Comparison of ENCODE assay signal across 13 cellular contexts in the genomic region with DNA sequence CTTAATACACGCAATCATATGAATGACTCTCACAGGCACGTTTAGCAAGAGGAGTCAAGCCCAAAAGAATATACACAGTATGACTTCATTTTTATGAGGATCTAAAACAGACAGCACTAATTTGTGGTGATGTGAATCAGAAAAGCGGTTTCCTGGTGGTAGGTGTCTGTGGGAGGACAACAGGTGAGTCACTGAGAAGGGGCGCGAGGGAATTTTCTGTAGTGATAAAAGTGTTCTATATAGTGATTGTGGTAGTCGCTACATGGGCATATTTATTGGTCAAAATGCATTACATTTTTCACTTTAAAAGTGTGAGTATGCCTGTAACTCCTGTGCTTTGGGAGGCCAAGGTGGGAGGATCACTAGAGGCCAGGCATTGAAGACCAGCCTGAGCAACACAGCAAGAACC. TPM values are rescaled to one million over a fixed set of nuclear protein-coding genes. Genes with fewer than 3 reads are reported as not detected.
DNase-seq lines count a peak whose midpoint lies in the region; ATAC-seq lines count a peak whose summit lies in the region.
"Had no signal": no experiment of that assay in that cellular context is flagged by ENCODE, and none has a peak within 500 bp of the region (broad histone marks: within the 10 kb centered on the region; RNA-seq: fewer than 3 reads in every experiment).

No MANE protein-coding gene starts in this region.

- H3K27me3 ChIP-seq in effector memory CD4-positive, alpha-beta T cell (replicated peaks; ENCODE audit: control insufficient read depth, insufficient read depth, low read length, poor library complexity, severe bottlenecking), result no peaks in the 10 kb centered on the region
- H3K27me3 ChIP-seq: suprapubic skin had no signal

- no peaks in the 10 kb centered on the region for H3K9me3 ChIP-seq in effector memory CD4-positive, alpha-beta T cell (ENCODE audit: control insufficient read depth, low read length)
- H3K9me3 ChIP-seq: suprapubic skin had no signal

- H3K36me3 ChIP-seq in effector memory CD4-positive, alpha-beta T cell (ENCODE audit: control insufficient read depth, insufficient read depth, low read length), result no peaks in the 10 kb centered on the region
- H3K36me3 ChIP-seq: suprapubic skin had no signal

- H3K4me1 ChIP-seq in effector memory CD4-positive, alpha-beta T cell (ENCODE audit: control insufficient read depth, insufficient read depth, low read length, poor library complexity, severe bottlenecking), result no peaks in the 10 kb centered on the region
- H3K4me1 ChIP-seq: suprapubic skin had no signal

- no peak for DNase-seq in activated CD4-positive, CD25-positive, alpha-beta regulatory T cell treated with anti-CD3 and anti-CD28 coated beads, Interleukin-2, amount 50 U/mL, for 72 hours
- DNase-seq in activated CD8-positive, alpha-beta memory T cell treated with anti-CD3 and anti-CD28 coated beads, Interleukin-2, amount 50 U/mL, for 48 hours, result peak; percentile 61
- peak in 2 of 3 donors; percentile 9 to 12 for DNase-seq in effector memory CD4-positive, alpha-beta T cell
- DNase-seq in stimulated activated CD8-positive, alpha-beta memory T cell treated with anti-CD3 and anti-CD28 coated beads, Interleukin-4, amount 100 ng/mL, for 48 hours, result peak; percentile 64
- no peak for DNase-seq in GDM1 (lab: John Stamatoyannopoulos, UW)
- no peak for DNase-seq in left cardiac atrium
- DNase-seq: activated B cell treated with CpG ODN at 0.5 μM for 24 hours, HFFc6, immature natural killer cell had no signal

- ATAC-seq in activated CD4-positive, CD25-positive, alpha-beta regulatory T cell treated with anti-CD3 and anti-CD28 coated beads, Interleukin-2, amount 50 U/mL, for 24 hours, result peak; percentile 91
- no peak for ATAC-seq in HG02852 (IDR thresholded peaks at IDR 0.05; ENCODE audit: unreplicated experiment)
- ATAC-seq in left cardiac atrium, result no peak
- ATAC-seq: sciatic nerve had no signal

- intact Hi-C loops in left cardiac atrium (cut with DNase I), result no loop called here

- H3K27ac ChIP-seq in effector memory CD4-positive, alpha-beta T cell (ENCODE audit: insufficient read depth, low read length, poor library complexity, severe bottlenecking), result no peak overlapping the region
- H3K27ac ChIP-seq: suprapubic skin had no signal

- H3K4me3 ChIP-seq in effector memory CD4-positive, alpha-beta T cell (ENCODE audit: insufficient read depth, low read depth, low read length, poor library complexity, severe bottlenecking), result no peak overlapping the region
- H3K4me3 ChIP-seq: suprapubic skin had no signal

RNA-seq across cellular contexts. Expression of a gene that starts 7.6 kb away (rescaled TPM):
- total RNA-seq in left cardiac atrium, result 10 to 100 TPM; 31.5 to 31.9 TPM

Comparison
In these comparisons a context has a peak if more than half of its experiments do, and no peak if none do; other contexts are left out.
1. ATAC-seq: peak in activated CD4-positive, CD25-positive, alpha-beta regulatory T cell treated with anti-CD3 and anti-CD28 coated beads, Interleukin-2, amount 50 U/mL, for 24 hours (2 of 2); none in HG02852 (single experiment) and left cardiac atrium (0 of 2).
2. DNase-seq: peak in activated CD8-positive, alpha-beta memory T cell treated with anti-CD3 and anti-CD28 coated beads, Interleukin-2, amount 50 U/mL, for 48 hours (single experiment), effector memory CD4-positive, alpha-beta T cell (2 of 3) and stimulated activated CD8-positive, alpha-beta memory T cell treated with anti-CD3 and anti-CD28 coated beads, Interleukin-4, amount 100 ng/mL, for 48 hours (single experiment); none in activated CD4-positive, CD25-positive, alpha-beta regulatory T cell treated with anti-CD3 and anti-CD28 coated beads, Interleukin-2, amount 50 U/mL, for 72 hours (single experiment), GDM1 (single experiment) and left cardiac atrium (single experiment).